ENCODE assay signal across 10 cellular contexts in the genomic region with DNA sequence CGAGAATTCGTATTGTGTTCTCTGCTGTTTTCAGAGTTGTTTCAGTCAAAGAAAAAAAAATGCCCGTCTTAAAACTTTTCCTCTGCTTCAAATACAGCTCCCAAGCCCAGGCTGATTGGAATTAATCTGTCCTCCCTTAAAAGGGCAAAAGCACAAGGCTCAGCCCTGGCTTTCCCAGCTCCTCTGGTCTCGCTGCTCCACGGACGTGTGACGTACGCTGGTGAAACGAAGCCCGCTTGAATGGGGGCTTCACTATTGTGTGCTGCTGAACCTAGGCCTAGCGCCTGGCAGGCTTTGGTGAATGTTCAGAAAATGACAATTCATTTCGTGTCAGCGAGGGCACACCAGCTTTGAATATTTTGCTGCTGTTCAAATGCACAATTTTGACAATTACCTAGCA. TPM values are rescaled to one million over a fixed set of nuclear protein-coding genes. Genes with fewer than 3 reads are reported as not detected.
DNase-seq lines count a peak whose midpoint lies in the region; ATAC-seq and TF ChIP-seq lines count a peak whose summit lies in the region.
"Had no signal": no experiment of that assay in that cellular context is flagged by ENCODE, and none has a peak within 500 bp of the region (broad histone marks: within the 10 kb centered on the region; RNA-seq: fewer than 3 reads in every experiment).

No MANE protein-coding gene starts in this region.

- no peak overlapping the region for H3K27ac ChIP-seq in endodermal cell (ENCODE audit: low read depth, low read length)
- H3K27ac ChIP-seq in thoracic aorta, result peak overlapping the region; percentile 85 to 89

- TF ChIP-seq CTCF in endodermal cell (conservative IDR thresholded peaks at IDR 0.05), result no peak
- TF ChIP-seq CTCF in thoracic aorta (IDR thresholded peaks at IDR 0.05), result no peak

- CTCF ChIA-PET in activated CD4-positive, alpha-beta T cell treated with anti-CD3 and anti-CD28 coated beads, Interleukin-2, amount 10 ng/mL, durations not matched to agents 7 days and 5 days (lab: Charles Lee), result no interaction called here

- H3K27ac Mint-ChIP-seq in activated CD4-positive, alpha-beta T cell treated with anti-CD3 and anti-CD28 coated beads, Interleukin-2, amount 10 ng/mL, durations not matched to agents 7 days and 5 days, result no peak overlapping the region
- H3K27ac Mint-ChIP-seq in activated CD4-positive, alpha-beta T cell treated with anti-CD3 and anti-CD28 coated beads, Interleukin-2, amount 10 ng/mL, durations not matched to agents 24 days and 14 days, result no peak overlapping the region
- H3K27ac Mint-ChIP-seq in endodermal cell, result peak overlapping the region; percentile 92
- H3K27ac Mint-ChIP-seq in natural killer cell treated with Interleukin-12 subunit alpha and Interleukin-12 subunit beta and Interleukin-15 and Interleukin-18, amount 100 ng/mL, for 72 hours, result peak overlapping the region in 1 of 2 donors; percentile 62
- no peak overlapping the region for H3K27ac Mint-ChIP-seq in effector memory CD8-positive, alpha-beta T cell

- peaks cover 4% of the 10 kb centered on the region for H3K36me3 ChIP-seq in endodermal cell (ENCODE audit: control insufficient read depth, insufficient read depth, low read length)
- H3K36me3 ChIP-seq in thoracic aorta, result peaks cover 3% of the 10 kb centered on the region

- peak overlapping the region; percentile 35 for H3K9ac ChIP-seq in endodermal cell (ENCODE audit: extremely low read depth, low read length, poor library complexity, severe bottlenecking)

- H3K36me3 Mint-ChIP-seq in activated CD4-positive, alpha-beta T cell treated with anti-CD3 and anti-CD28 coated beads, Interleukin-2, amount 10 ng/mL, durations not matched to agents 7 days and 5 days (ENCODE audit: low read depth), result peaks cover 34% of the 10 kb centered on the region
- peaks cover 2% of the 10 kb centered on the region for H3K36me3 Mint-ChIP-seq in activated CD4-positive, alpha-beta T cell treated with anti-CD3 and anti-CD28 coated beads, Interleukin-2, amount 10 ng/mL, durations not matched to agents 24 days and 14 days (ENCODE audit: low read depth)
- peaks cover 34% of the 10 kb centered on the region for H3K36me3 Mint-ChIP-seq in endodermal cell (ENCODE audit: low read depth)
- H3K36me3 Mint-ChIP-seq in natural killer cell treated with Interleukin-12 subunit alpha and Interleukin-12 subunit beta and Interleukin-15 and Interleukin-18, amount 100 ng/mL, for 72 hours, result peaks cover 8% of the 10 kb centered on the region
- peaks cover 5% of the 10 kb centered on the region for H3K36me3 Mint-ChIP-seq in effector memory CD8-positive, alpha-beta T cell (ENCODE audit: insufficient read depth)

- peak overlapping the region; percentile 63 for H3K4me3 Mint-ChIP-seq in activated CD4-positive, alpha-beta T cell treated with anti-CD3 and anti-CD28 coated beads, Interleukin-2, amount 10 ng/mL, durations not matched to agents 7 days and 5 days
- no peak overlapping the region for H3K4me3 Mint-ChIP-seq in activated CD4-positive, alpha-beta T cell treated with anti-CD3 and anti-CD28 coated beads, Interleukin-2, amount 10 ng/mL, durations not matched to agents 24 days and 14 days
- H3K4me3 Mint-ChIP-seq in endodermal cell, result peak overlapping the region; percentile 68
- peak overlapping the region; percentile 79 for H3K4me3 Mint-ChIP-seq in natural killer cell treated with Interleukin-12 subunit alpha and Interleukin-12 subunit beta and Interleukin-15 and Interleukin-18, amount 100 ng/mL, for 72 hours
- H3K4me3 Mint-ChIP-seq in effector memory CD8-positive, alpha-beta T cell, result no peak overlapping the region

- no peaks in the 10 kb centered on the region for H3K27me3 ChIP-seq in endodermal cell (ENCODE audit: control insufficient read depth, insufficient read depth, low read length, poor library complexity, severe bottlenecking)
- no peaks in the 10 kb centered on the region for H3K27me3 ChIP-seq in thoracic aorta (replicated peaks; ENCODE audit: insufficient read depth)

- intact Hi-C loops in activated CD4-positive, alpha-beta T cell treated with anti-CD3 and anti-CD28 coated beads, Interleukin-2, amount 10 ng/mL, durations not matched to agents 24 days and 14 days (cut with micrococcal nuclease), result no loop called here

- POLR2A ChIA-PET in activated CD4-positive, alpha-beta T cell treated with anti-CD3 and anti-CD28 coated beads, Interleukin-2, amount 10 ng/mL, durations not matched to agents 7 days and 5 days (lab: Charles Lee), result no interaction called here

- no peaks in the 10 kb centered on the region for H3K27me3 Mint-ChIP-seq in activated CD4-positive, alpha-beta T cell treated with anti-CD3 and anti-CD28 coated beads, Interleukin-2, amount 10 ng/mL, durations not matched to agents 7 days and 5 days
- no peaks in the 10 kb centered on the region for H3K27me3 Mint-ChIP-seq in activated CD4-positive, alpha-beta T cell treated with anti-CD3 and anti-CD28 coated beads, Interleukin-2, amount 10 ng/mL, durations not matched to agents 24 days and 14 days
- H3K27me3 Mint-ChIP-seq in endodermal cell (ENCODE audit: insufficient read depth), result peaks cover 14% of the 10 kb centered on the region
- H3K27me3 Mint-ChIP-seq in natural killer cell treated with Interleukin-12 subunit alpha and Interleukin-12 subunit beta and Interleukin-15 and Interleukin-18, amount 100 ng/mL, for 72 hours, result peaks cover 0 to 12% of the 10 kb centered on the region in 2 donors
- H3K27me3 Mint-ChIP-seq in effector memory CD8-positive, alpha-beta T cell, result peaks cover 19 to 36% of the 10 kb centered on the region in 2 donors

- H3K4me3 ChIP-seq in endodermal cell (ENCODE audit: low read length) (peak overlapping the region; percentile 79), thoracic aorta (peak overlapping the region; percentile 88)

- H3K4me1 Mint-ChIP-seq in activated CD4-positive, alpha-beta T cell treated with anti-CD3 and anti-CD28 coated beads, Interleukin-2, amount 10 ng/mL, durations not matched to agents 7 days and 5 days, result peaks cover 5% of the 10 kb centered on the region
- H3K4me1 Mint-ChIP-seq in activated CD4-positive, alpha-beta T cell treated with anti-CD3 and anti-CD28 coated beads, Interleukin-2, amount 10 ng/mL, durations not matched to agents 24 days and 14 days, result no peaks in the 10 kb centered on the region
- H3K4me1 Mint-ChIP-seq in endodermal cell, result no peaks in the 10 kb centered on the region
- H3K4me1 Mint-ChIP-seq in natural killer cell treated with Interleukin-12 subunit alpha and Interleukin-12 subunit beta and Interleukin-15 and Interleukin-18, amount 100 ng/mL, for 72 hours (ENCODE audit: low read depth in 2 of 2), result peaks cover 0 to 14% of the 10 kb centered on the region in 2 donors
- H3K4me1 Mint-ChIP-seq in effector memory CD8-positive, alpha-beta T cell (ENCODE audit: low read depth in 2 of 2), result peaks cover 0 to 6% of the 10 kb centered on the region in 2 donors

- H3K4me1 ChIP-seq in endodermal cell (ENCODE audit: control insufficient read depth, insufficient read depth, low read length) (no peaks in the 10 kb centered on the region), thoracic aorta (ENCODE audit: control insufficient read depth in 1 of 2, low read depth in 2 of 2) (peaks cover 0 to 8% of the 10 kb centered on the region in 2 donors)

- DNase-seq in activated CD4-positive, alpha-beta T cell treated with anti-CD3 and anti-CD28 coated beads, Interleukin-2, amount 10 ng/mL, durations not matched to agents 7 days and 5 days, result no peak
- DNase-seq in activated CD4-positive, alpha-beta T cell treated with anti-CD3 and anti-CD28 coated beads, Interleukin-2, amount 10 ng/mL, durations not matched to agents 24 days and 14 days, result no peak
- DNase-seq in endodermal cell, result no peak
- no peak for DNase-seq in natural killer cell treated with Interleukin-12 subunit alpha and Interleukin-12 subunit beta and Interleukin-15 and Interleukin-18, amount 100 ng/mL, for 72 hours (ENCODE audit: low spot score)
- no peak for DNase-seq in thoracic aorta (ENCODE audit: low spot score)
- DNase-seq in cortex of kidney (lab: John Stamatoyannopoulos, UW), result no peak
- no peak for DNase-seq in effector memory CD8-positive, alpha-beta T cell

- peaks cover 24% of the 10 kb centered on the region for H3K9me3 ChIP-seq in endodermal cell (ENCODE audit: control insufficient read depth, low read length)
- peaks cover 8% of the 10 kb centered on the region for H3K9me3 ChIP-seq in thoracic aorta

- WGBS in endodermal cell (ENCODE audit: insufficient coverage in 1 of 2, insufficient read length in 1 of 2), 2 experiments, result 93 to 96% methylated on average over 13 of the region's 13 CpGs

- no peak for ATAC-seq in natural killer cell treated with Interleukin-12 subunit alpha and Interleukin-12 subunit beta and Interleukin-15 and Interleukin-18, amount 100 ng/mL, for 72 hours
- no peak for ATAC-seq in thoracic aorta (ENCODE audit: insufficient number of reproducible peaks, low FRiP score, low read depth)
- no peak for ATAC-seq in HG02623 (IDR thresholded peaks at IDR 0.05; ENCODE audit: unreplicated experiment)
- no peak for ATAC-seq in effector memory CD8-positive, alpha-beta T cell (replicated peaks)

- peaks cover 44% of the 10 kb centered on the region for H3K9me3 Mint-ChIP-seq in activated CD4-positive, alpha-beta T cell treated with anti-CD3 and anti-CD28 coated beads, Interleukin-2, amount 10 ng/mL, durations not matched to agents 7 days and 5 days
- peaks cover 19% of the 10 kb centered on the region for H3K9me3 Mint-ChIP-seq in activated CD4-positive, alpha-beta T cell treated with anti-CD3 and anti-CD28 coated beads, Interleukin-2, amount 10 ng/mL, durations not matched to agents 24 days and 14 days
- H3K9me3 Mint-ChIP-seq in endodermal cell, result peaks cover 79% of the 10 kb centered on the region
- H3K9me3 Mint-ChIP-seq in natural killer cell treated with Interleukin-12 subunit alpha and Interleukin-12 subunit beta and Interleukin-15 and Interleukin-18, amount 100 ng/mL, for 72 hours, result peaks cover 16% of the 10 kb centered on the region
- peaks cover 13 to 20% of the 10 kb centered on the region in 2 donors for H3K9me3 Mint-ChIP-seq in effector memory CD8-positive, alpha-beta T cell

RNA-seq across cellular contexts. Expression of a gene that starts 0.7 kb away (rescaled TPM):
- 1 to 10 TPM in 1 of 2 experiments, under 1 TPM in 1; 0.77 to 1.1 TPM for total RNA-seq in activated CD4-positive, alpha-beta T cell treated with anti-CD3 and anti-CD28 coated beads, Interleukin-2, amount 10 ng/mL, durations not matched to agents 7 days and 5 days
- 0.05 TPM in 1 of 2 replicates, not detected in the other for total RNA-seq in activated CD4-positive, alpha-beta T cell treated with anti-CD3 and anti-CD28 coated beads, Interleukin-2, amount 10 ng/mL, durations not matched to agents 24 days and 14 days
- total RNA-seq in endodermal cell (10 to 100 TPM in 1 of 2 donors, 1 to 10 TPM in 1; 9.3 to 12.0 TPM), thoracic aorta (1 to 10 TPM; 7.6 to 9.5 TPM)
- polyA plus RNA-seq in endodermal cell (2013, experiment 1 of 2), result 3.7 TPM
- 2.8 TPM for polyA plus RNA-seq in endodermal cell (2013, experiment 2 of 2)
- 1 to 10 TPM in 1 of 2 donors, under 1 TPM in 1; 0.20 to 1.4 TPM for total RNA-seq in natural killer cell treated with Interleukin-12 subunit alpha and Interleukin-12 subunit beta and Interleukin-15 and Interleukin-18, amount 100 ng/mL, for 72 hours

RNA-seq across cellular contexts. Expression of a gene that starts 24.6 kb away (rescaled TPM):
- total RNA-seq in activated CD4-positive, alpha-beta T cell treated with anti-CD3 and anti-CD28 coated beads, Interleukin-2, amount 10 ng/mL, durations not matched to agents 7 days and 5 days, result not detected
- not detected in 2 replicates for total RNA-seq in activated CD4-positive, alpha-beta T cell treated with anti-CD3 and anti-CD28 coated beads, Interleukin-2, amount 10 ng/mL, durations not matched to agents 24 days and 14 days
- total RNA-seq in endodermal cell (1 to 10 TPM; 1.5 to 2.2 TPM), thoracic aorta (not detected)
- 1.5 TPM for polyA plus RNA-seq in endodermal cell (2013, experiment 1 of 2)
- polyA plus RNA-seq in endodermal cell (2013, experiment 2 of 2), result 0.75 TPM
- not detected for total RNA-seq in natural killer cell treated with Interleukin-12 subunit alpha and Interleukin-12 subunit beta and Interleukin-15 and Interleukin-18, amount 100 ng/mL, for 72 hours
- total RNA-seq: endothelial cell of umbilical vein, LHCN-M2 had no signal

RNA-seq across cellular contexts. Expression of a gene that starts 39.6 kb away (rescaled TPM):
- total RNA-seq in activated CD4-positive, alpha-beta T cell treated with anti-CD3 and anti-CD28 coated beads, Interleukin-2, amount 10 ng/mL, durations not matched to agents 7 days and 5 days, result 10 to 100 TPM; 19.0 to 20.6 TPM
- total RNA-seq in activated CD4-positive, alpha-beta T cell treated with anti-CD3 and anti-CD28 coated beads, Interleukin-2, amount 10 ng/mL, durations not matched to agents 24 days and 14 days, result 4.8 and 5.3 TPM in 2 replicates
- total RNA-seq in endodermal cell (100 to 1,000 TPM in 1 of 2 donors, 10 to 100 TPM in 1; 68.2 to 112 TPM), thoracic aorta (100 to 1,000 TPM in 1 of 2 donors, 10 to 100 TPM in 1; 90.9 to 102 TPM)
- polyA plus RNA-seq in endodermal cell (2013, experiment 1 of 2), result 94.4 TPM
- 74.3 TPM for polyA plus RNA-seq in endodermal cell (2013, experiment 2 of 2)
- 10 to 100 TPM in 1 of 2 donors, 1 to 10 TPM in 1; 9.7 to 22.2 TPM for total RNA-seq in natural killer cell treated with Interleukin-12 subunit alpha and Interleukin-12 subunit beta and Interleukin-15 and Interleukin-18, amount 100 ng/mL, for 72 hours

RNA-seq across cellular contexts. Expression of a gene that starts 55.8 kb away (rescaled TPM):
- 10 to 100 TPM; 11.1 to 15.3 TPM for total RNA-seq in activated CD4-positive, alpha-beta T cell treated with anti-CD3 and anti-CD28 coated beads, Interleukin-2, amount 10 ng/mL, durations not matched to agents 7 days and 5 days
- 6.6 and 7.0 TPM in 2 replicates for total RNA-seq in activated CD4-positive, alpha-beta T cell treated with anti-CD3 and anti-CD28 coated beads, Interleukin-2, amount 10 ng/mL, durations not matched to agents 24 days and 14 days
- total RNA-seq in endodermal cell (10 to 100 TPM; 25.8 to 34.7 TPM), thoracic aorta (10 to 100 TPM; 13.7 to 24.5 TPM)
- 22.0 TPM for polyA plus RNA-seq in endodermal cell (2013, experiment 1 of 2)
- 21.2 TPM for polyA plus RNA-seq in endodermal cell (2013, experiment 2 of 2)
- 1 to 10 TPM; 8.8 to 8.9 TPM for total RNA-seq in natural killer cell treated with Interleukin-12 subunit alpha and Interleukin-12 subunit beta and Interleukin-15 and Interleukin-18, amount 100 ng/mL, for 72 hours

Comparison
In these comparisons a context has a peak if more than half of its experiments do, and no peak if none do; other contexts are left out.
1. H3K4me3 Mint-ChIP-seq: peak in activated CD4-positive, alpha-beta T cell treated with anti-CD3 and anti-CD28 coated beads, Interleukin-2, amount 10 ng/mL, durations not matched to agents 7 days and 5 days (single experiment), endodermal cell (single experiment) and natural killer cell treated with Interleukin-12 subunit alpha and Interleukin-12 subunit beta and Interleukin-15 and Interleukin-18, amount 100 ng/mL, for 72 hours (single experiment); none in activated CD4-positive, alpha-beta T cell treated with anti-CD3 and anti-CD28 coated beads, Interleukin-2, amount 10 ng/mL, durations not matched to agents 24 days and 14 days (single experiment) and effector memory CD8-positive, alpha-beta T cell (0 of 2).